In genomic region chr9:136584401-136585328, GRCh38 we compare ENCODE assay signal across 1 cellular context.
TF ChIP-seq lines count a peak whose summit lies in the region.

No MANE protein-coding gene starts in this region.

TF ChIP-seq in K562, 482 proteins besides CTCF, POLR2A, EP300 and RAD21 (continued from another document):
- no peak for TF ChIP-seq MITF (IDR thresholded peaks at IDR 0.05)
- TF ChIP-seq PTRF (tag; IDR thresholded peaks at IDR 0.05), result no peak
- TF ChIP-seq BCOR (IDR thresholded peaks at IDR 0.05), result peak; percentile 86
- TF ChIP-seq KLF10 (CRISPR knock-in tag; IDR thresholded peaks at IDR 0.05), result no peak
- peak; percentile 82 for TF ChIP-seq ZFP36 (IDR thresholded peaks at IDR 0.05; ENCODE audit: low read depth, low read length, partially characterized antibody)
- 0 out of 2 replicates have a peak, but pooled peaks have one; percentile 27 for TF ChIP-seq HDAC2 (IDR thresholded peaks at IDR 0.05)
- TF ChIP-seq TAF1 (IDR thresholded peaks at IDR 0.05; ENCODE audit: control insufficient read depth, extremely low read depth, insufficient read depth, low read length, severe bottlenecking), result no peak
- peak; percentile 41; the same call in 1 of the 2 replicates for TF ChIP-seq CBX1 (IDR thresholded peaks at IDR 0.05; ENCODE audit: low read depth)
- TF ChIP-seq NR2C1 (IDR thresholded peaks at IDR 0.05), result no peak
- no peak for TF ChIP-seq NR2C1 (tag; IDR thresholded peaks at IDR 0.05)
- TF ChIP-seq, protein P1, sequence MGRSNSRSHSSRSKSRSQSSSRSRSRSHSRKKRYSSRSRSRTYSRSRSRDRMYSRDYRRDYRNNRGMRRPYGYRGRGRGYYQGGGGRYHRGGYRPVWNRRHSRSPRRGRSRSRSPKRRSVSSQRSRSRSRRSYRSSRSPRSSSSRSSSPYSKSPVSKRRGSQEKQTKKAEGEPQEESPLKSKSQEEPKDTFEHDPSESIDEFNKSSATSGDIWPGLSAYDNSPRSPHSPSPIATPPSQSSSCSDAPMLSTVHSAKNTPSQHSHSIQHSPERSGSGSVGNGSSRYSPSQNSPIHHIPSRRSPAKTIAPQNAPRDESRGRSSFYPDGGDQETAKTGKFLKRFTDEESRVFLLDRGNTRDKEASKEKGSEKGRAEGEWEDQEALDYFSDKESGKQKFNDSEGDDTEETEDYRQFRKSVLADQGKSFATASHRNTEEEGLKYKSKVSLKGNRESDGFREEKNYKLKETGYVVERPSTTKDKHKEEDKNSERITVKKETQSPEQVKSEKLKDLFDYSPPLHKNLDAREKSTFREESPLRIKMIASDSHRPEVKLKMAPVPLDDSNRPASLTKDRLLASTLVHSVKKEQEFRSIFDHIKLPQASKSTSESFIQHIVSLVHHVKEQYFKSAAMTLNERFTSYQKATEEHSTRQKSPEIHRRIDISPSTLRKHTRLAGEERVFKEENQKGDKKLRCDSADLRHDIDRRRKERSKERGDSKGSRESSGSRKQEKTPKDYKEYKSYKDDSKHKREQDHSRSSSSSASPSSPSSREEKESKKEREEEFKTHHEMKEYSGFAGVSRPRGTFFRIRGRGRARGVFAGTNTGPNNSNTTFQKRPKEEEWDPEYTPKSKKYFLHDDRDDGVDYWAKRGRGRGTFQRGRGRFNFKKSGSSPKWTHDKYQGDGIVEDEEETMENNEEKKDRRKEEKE (IDR thresholded peaks at IDR 0.05; ENCODE audit: borderline replicate concordance in 1 of 2, control insufficient read depth in 1 of 2, low read depth in 2 of 2, low read length in 1 of 2), result no peak
- TF ChIP-seq, protein P2, sequence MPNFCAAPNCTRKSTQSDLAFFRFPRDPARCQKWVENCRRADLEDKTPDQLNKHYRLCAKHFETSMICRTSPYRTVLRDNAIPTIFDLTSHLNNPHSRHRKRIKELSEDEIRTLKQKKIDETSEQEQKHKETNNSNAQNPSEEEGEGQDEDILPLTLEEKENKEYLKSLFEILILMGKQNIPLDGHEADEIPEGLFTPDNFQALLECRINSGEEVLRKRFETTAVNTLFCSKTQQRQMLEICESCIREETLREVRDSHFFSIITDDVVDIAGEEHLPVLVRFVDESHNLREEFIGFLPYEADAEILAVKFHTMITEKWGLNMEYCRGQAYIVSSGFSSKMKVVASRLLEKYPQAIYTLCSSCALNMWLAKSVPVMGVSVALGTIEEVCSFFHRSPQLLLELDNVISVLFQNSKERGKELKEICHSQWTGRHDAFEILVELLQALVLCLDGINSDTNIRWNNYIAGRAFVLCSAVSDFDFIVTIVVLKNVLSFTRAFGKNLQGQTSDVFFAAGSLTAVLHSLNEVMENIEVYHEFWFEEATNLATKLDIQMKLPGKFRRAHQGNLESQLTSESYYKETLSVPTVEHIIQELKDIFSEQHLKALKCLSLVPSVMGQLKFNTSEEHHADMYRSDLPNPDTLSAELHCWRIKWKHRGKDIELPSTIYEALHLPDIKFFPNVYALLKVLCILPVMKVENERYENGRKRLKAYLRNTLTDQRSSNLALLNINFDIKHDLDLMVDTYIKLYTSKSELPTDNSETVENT (CRISPR knock-in tag; IDR thresholded peaks at IDR 0.05), result no peak
- TF ChIP-seq ATF7 (IDR thresholded peaks at IDR 0.05), result no peak
- TF ChIP-seq SMARCA5 (IDR thresholded peaks at IDR 0.05), result peak; percentile 72
- TF ChIP-seq RBFOX2 (IDR thresholded peaks at IDR 0.05; ENCODE audit: low read depth, low read length), result no peak
- TF ChIP-seq, protein P3, sequence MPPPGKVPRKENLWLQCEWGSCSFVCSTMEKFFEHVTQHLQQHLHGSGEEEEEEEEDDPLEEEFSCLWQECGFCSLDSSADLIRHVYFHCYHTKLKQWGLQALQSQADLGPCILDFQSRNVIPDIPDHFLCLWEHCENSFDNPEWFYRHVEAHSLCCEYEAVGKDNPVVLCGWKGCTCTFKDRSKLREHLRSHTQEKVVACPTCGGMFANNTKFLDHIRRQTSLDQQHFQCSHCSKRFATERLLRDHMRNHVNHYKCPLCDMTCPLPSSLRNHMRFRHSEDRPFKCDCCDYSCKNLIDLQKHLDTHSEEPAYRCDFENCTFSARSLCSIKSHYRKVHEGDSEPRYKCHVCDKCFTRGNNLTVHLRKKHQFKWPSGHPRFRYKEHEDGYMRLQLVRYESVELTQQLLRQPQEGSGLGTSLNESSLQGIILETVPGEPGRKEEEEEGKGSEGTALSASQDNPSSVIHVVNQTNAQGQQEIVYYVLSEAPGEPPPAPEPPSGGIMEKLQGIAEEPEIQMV (tag; conservative IDR thresholded peaks at IDR 0.05; ENCODE audit: low read depth), result no peak
- no peak for TF ChIP-seq RNF2 (IDR thresholded peaks at IDR 0.05)
- no peak for TF ChIP-seq HNRNPH1 (optimal IDR thresholded peaks at IDR 0.05; ENCODE audit: low read depth, low read length)
- no peak for TF ChIP-seq RCOR1 (IDR thresholded peaks at IDR 0.05; ENCODE audit: borderline replicate concordance in 1 of 2, low read depth in 2 of 2, low read length in 2 of 2)
- TF ChIP-seq KDM1A (IDR thresholded peaks at IDR 0.05), result peak; percentile 43 to 75; a peak in 3 of 4 replicates
- no peak for TF ChIP-seq ZBTB11 (CRISPR knock-in tag; IDR thresholded peaks at IDR 0.05)
